In the genomic region with DNA sequence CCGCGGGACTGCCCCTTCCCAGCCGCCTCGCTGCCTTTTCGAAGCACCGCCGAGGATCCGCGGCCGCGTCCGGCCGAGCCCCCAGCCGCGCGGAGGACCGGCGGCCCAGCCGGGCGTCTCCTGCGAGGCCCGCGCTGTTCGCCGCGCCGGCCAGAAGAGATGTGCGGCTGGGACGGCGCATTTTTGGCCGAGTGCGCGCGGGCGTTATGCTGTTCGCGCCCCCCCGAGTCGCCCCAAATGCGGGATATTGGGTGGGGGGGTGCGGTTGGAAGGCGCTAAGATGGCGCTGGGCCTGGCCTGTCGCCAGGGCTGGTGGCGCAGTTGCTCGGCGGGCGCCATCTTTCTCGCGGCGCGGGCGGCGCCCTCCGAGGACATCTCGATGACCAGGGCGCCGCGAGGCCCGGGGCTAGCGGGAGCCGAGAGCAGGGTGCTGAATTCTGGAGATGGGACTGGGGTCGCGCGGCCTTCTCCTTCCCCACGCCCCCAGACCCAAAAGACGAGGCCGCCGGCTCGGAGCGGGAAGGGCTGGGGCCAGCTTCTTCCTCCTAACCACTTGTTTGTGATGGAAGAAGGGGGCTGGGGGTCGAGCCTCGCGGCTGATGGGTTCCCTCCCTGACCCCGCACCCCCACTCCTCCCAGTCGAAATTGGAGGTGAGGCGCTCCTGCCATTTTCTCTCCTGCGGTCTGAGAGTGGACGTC, we compare ENCODE assay signal across 1 cellular context.
TF ChIP-seq lines count a peak whose summit lies in the region.

No MANE protein-coding gene starts in this region.

TF ChIP-seq in GM12878, 131 proteins besides CTCF, POLR2A, EP300 and RAD21 (continued from another document):
- TF ChIP-seq, protein P1, sequence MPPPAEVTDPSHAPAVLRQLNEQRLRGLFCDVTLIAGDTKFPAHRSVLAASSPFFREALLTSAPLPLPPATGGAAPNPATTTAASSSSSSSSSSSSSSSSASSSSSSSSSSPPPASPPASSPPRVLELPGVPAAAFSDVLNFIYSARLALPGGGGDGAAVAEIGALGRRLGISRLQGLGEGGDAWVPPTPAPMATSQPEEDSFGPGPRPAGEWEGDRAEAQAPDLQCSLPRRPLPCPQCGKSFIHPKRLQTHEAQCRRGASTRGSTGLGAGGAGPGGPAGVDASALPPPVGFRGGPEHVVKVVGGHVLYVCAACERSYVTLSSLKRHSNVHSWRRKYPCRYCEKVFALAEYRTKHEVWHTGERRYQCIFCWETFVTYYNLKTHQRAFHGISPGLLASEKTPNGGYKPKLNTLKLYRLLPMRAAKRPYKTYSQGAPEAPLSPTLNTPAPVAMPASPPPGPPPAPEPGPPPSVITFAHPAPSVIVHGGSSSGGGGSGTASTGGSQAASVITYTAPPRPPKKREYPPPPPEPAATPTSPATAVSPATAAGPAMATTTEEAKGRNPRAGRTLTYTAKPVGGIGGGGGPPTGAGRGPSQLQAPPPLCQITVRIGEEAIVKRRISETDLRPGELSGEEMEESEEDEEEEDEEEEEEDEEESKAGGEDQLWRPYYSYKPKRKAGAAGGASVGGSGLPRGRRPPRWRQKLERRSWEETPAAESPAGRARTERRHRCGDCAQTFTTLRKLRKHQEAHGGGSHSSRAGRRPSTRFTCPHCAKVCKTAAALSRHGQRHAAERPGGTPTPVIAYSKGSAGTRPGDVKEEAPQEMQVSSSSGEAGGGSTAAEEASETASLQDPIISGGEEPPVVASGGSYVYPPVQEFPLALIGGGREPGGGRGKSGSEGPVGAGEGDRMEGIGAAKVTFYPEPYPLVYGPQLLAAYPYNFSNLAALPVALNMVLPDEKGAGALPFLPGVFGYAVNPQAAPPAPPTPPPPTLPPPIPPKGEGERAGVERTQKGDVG (CRISPR knock-in tag; IDR thresholded peaks at IDR 0.05) = no peak
- TF ChIP-seq, protein P2, sequence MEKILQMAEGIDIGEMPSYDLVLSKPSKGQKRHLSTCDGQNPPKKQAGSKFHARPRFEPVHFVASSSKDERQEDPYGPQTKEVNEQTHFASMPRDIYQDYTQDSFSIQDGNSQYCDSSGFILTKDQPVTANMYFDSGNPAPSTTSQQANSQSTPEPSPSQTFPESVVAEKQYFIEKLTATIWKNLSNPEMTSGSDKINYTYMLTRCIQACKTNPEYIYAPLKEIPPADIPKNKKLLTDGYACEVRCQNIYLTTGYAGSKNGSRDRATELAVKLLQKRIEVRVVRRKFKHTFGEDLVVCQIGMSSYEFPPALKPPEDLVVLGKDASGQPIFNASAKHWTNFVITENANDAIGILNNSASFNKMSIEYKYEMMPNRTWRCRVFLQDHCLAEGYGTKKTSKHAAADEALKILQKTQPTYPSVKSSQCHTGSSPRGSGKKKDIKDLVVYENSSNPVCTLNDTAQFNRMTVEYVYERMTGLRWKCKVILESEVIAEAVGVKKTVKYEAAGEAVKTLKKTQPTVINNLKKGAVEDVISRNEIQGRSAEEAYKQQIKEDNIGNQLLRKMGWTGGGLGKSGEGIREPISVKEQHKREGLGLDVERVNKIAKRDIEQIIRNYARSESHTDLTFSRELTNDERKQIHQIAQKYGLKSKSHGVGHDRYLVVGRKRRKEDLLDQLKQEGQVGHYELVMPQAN (conservative IDR thresholded peaks at IDR 0.05) = peak; percentile 56; the same call in 1 of the 2 replicates
- TF ChIP-seq MXI1 (IDR thresholded peaks at IDR 0.05; ENCODE audit: low read depth, low read length) = peak; percentile 46; the same call in 1 of the 2 replicates
- TF ChIP-seq STAT1 (conservative IDR thresholded peaks at IDR 0.05) = peak; percentile 30; the same call in 1 of the 2 replicates
- no peak for TF ChIP-seq YBX1 (IDR thresholded peaks at IDR 0.05)
- peak; percentile 37 for TF ChIP-seq KLF5 (IDR thresholded peaks at IDR 0.05; ENCODE audit: partially characterized antibody)
- TF ChIP-seq NR2F1 (conservative IDR thresholded peaks at IDR 0.05) = peak; percentile 61
- no peak for TF ChIP-seq JUND (IDR thresholded peaks at IDR 0.05; ENCODE audit: low read depth, low read length)
- TF ChIP-seq NFXL1 (IDR thresholded peaks at IDR 0.05; ENCODE audit: borderline replicate concordance) = no peak; the same call in 1 of the 2 replicates
- 0 out of 2 replicates have a peak, but pooled peaks have one; percentile 20 for TF ChIP-seq CREM (IDR thresholded peaks at IDR 0.05; ENCODE audit: low read depth)
- 0 out of 4 replicates have a peak, but pooled peaks of 1 of the 2 experiments have one; percentile 17 for TF ChIP-seq IKZF2 (IDR thresholded peaks at IDR 0.05)
- TF ChIP-seq, protein P3, sequence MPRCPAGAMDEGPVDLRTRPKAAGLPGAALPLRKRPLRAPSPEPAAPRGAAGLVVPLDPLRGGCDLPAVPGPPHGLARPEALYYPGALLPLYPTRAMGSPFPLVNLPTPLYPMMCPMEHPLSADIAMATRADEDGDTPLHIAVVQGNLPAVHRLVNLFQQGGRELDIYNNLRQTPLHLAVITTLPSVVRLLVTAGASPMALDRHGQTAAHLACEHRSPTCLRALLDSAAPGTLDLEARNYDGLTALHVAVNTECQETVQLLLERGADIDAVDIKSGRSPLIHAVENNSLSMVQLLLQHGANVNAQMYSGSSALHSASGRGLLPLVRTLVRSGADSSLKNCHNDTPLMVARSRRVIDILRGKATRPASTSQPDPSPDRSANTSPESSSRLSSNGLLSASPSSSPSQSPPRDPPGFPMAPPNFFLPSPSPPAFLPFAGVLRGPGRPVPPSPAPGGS (IDR thresholded peaks at IDR 0.05; ENCODE audit: borderline replicate concordance, insufficient read depth, low read depth, low read length, poor library complexity, severe bottlenecking) = no peak
- peak; percentile 13; the same call in 1 of the 2 replicates for TF ChIP-seq HCFC1 (IDR thresholded peaks at IDR 0.05; ENCODE audit: low read length)
- no peak for TF ChIP-seq HDAC2 (IDR thresholded peaks at IDR 0.05)
- TF ChIP-seq STAT3 (IDR thresholded peaks at IDR 0.05; ENCODE audit: low read depth, low read length) = no peak
- no peak for TF ChIP-seq MEF2A (IDR thresholded peaks at IDR 0.05; ENCODE audit: insufficient read depth, low read depth, low read length)
- peak; percentile 89 for TF ChIP-seq IKZF1 (conservative IDR thresholded peaks at IDR 0.05)
- TF ChIP-seq RB1 (IDR thresholded peaks at IDR 0.05; ENCODE audit: borderline replicate concordance) = peak; percentile 34; the same call in 1 of the 2 replicates
- TF ChIP-seq, protein P4, sequence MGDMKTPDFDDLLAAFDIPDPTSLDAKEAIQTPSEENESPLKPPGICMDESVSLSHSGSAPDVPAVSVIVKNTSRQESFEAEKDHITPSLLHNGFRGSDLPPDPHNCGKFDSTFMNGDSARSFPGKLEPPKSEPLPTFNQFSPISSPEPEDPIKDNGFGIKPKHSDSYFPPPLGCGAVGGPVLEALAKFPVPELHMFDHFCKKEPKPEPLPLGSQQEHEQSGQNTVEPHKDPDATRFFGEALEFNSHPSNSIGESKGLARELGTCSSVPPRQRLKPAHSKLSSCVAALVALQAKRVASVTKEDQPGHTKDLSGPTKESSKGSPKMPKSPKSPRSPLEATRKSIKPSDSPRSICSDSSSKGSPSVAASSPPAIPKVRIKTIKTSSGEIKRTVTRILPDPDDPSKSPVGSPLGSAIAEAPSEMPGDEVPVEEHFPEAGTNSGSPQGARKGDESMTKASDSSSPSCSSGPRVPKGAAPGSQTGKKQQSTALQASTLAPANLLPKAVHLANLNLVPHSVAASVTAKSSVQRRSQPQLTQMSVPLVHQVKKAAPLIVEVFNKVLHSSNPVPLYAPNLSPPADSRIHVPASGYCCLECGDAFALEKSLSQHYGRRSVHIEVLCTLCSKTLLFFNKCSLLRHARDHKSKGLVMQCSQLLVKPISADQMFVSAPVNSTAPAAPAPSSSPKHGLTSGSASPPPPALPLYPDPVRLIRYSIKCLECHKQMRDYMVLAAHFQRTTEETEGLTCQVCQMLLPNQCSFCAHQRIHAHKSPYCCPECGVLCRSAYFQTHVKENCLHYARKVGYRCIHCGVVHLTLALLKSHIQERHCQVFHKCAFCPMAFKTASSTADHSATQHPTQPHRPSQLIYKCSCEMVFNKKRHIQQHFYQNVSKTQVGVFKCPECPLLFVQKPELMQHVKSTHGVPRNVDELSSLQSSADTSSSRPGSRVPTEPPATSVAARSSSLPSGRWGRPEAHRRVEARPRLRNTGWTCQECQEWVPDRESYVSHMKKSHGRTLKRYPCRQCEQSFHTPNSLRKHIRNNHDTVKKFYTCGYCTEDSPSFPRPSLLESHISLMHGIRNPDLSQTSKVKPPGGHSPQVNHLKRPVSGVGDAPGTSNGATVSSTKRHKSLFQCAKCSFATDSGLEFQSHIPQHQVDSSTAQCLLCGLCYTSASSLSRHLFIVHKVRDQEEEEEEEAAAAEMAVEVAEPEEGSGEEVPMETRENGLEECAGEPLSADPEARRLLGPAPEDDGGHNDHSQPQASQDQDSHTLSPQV (IDR thresholded peaks at IDR 0.05) = no peak
